Comparison of ENCODE assay signal across 8 cellular contexts in the genomic region with DNA sequence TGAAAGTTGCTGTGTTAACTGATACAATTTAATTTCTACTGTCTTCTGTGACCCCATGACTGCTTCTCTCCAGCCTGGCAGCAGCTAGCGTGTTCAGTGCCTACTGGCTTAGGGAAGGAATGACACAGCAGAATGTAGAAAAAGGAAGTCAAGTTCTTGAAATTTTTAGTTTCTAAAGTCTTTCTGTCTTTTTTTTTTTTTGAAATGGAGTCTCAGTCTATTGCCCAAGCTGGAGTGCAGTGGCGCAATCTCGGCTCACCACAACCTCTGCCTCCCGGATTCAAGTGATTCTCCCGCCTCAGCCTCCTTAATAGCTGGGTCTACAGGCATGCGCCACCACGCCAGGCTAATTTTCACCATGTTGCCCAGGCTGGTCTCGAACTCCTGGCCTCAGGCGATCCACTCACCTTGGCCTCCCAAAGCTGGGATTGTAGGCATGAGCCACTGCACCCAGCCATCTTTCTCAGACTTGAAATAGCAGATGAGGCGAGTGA. TPM values are rescaled to one million over a fixed set of nuclear protein-coding genes. Genes with fewer than 3 reads are reported as not detected.
DNase-seq lines count a peak whose midpoint lies in the region; ATAC-seq, FAIRE-seq and TF ChIP-seq lines count a peak whose summit lies in the region.

No MANE protein-coding gene starts in this region.

- CTCF ChIA-PET in A549 (lab: Yijun Ruan, JAX) = interaction anchor here (1.2 to 3.8 kb wide), 3 partner anchors 11 to 23 kb away, joined by 3 to 20 read pairs (median 6); no protein-coding TSS in a partner anchor

- TF ChIP-seq EP300 in A549 (IDR thresholded peaks at IDR 0.05) (no peak), gastroesophageal sphincter (IDR thresholded peaks at IDR 0.05) (no peak)

- no peak overlapping the region for H3K4me3 ChIP-seq in A549
- H3K4me3 ChIP-seq in gastroesophageal sphincter = no peak overlapping the region

- H3K27ac ChIP-seq in A549 (peak overlapping the region; percentile 71 to 80), gastroesophageal sphincter (peak overlapping the region in 2 of 4 donors; percentile 28 to 61)

- H3K9me3 Mint-ChIP-seq in stimulated activated naive CD8-positive, alpha-beta T cell treated with anti-CD3 and anti-CD28 coated beads, Interleukin-15, amount 100 ng/mL, for 72 hours = no peaks in the 10 kb centered on the region

- no peaks in the 10 kb centered on the region for H3K9me3 ChIP-seq in A549
- no peaks in the 10 kb centered on the region for H3K9me3 ChIP-seq in gastroesophageal sphincter

- TF ChIP-seq CTCF in A549 (IDR thresholded peaks at IDR 0.05) (no peak), gastroesophageal sphincter (IDR thresholded peaks at IDR 0.05) (no peak)

- H3K4me1 Mint-ChIP-seq in stimulated activated naive CD8-positive, alpha-beta T cell treated with anti-CD3 and anti-CD28 coated beads, Interleukin-15, amount 100 ng/mL, for 72 hours = peaks cover 44% of the 10 kb centered on the region

- WGBS in A549 (ENCODE audit: missing lambda C conversion rate) = 88% methylated on average over 10 of the region's 10 CpGs
- 60 to 83% methylated on average over 1 to 7 of the region's 10 CpGs for WGBS in gastroesophageal sphincter (ENCODE audit: low coverage in 1 of 2), 2 donors

- POLR2A ChIA-PET in A549 (lab: Yijun Ruan, JAX) = interaction anchor here (0.6 kb wide), 1 partner anchor 12 kb away, joined by 4 read pairs; no protein-coding TSS in a partner anchor

- H3K27me3 ChIP-seq in gastroesophageal sphincter = no peaks in the 10 kb centered on the region

- H3K36me3 ChIP-seq in gastroesophageal sphincter = no peaks in the 10 kb centered on the region

- H3K27ac Mint-ChIP-seq in stimulated activated naive CD8-positive, alpha-beta T cell treated with anti-CD3 and anti-CD28 coated beads, Interleukin-15, amount 100 ng/mL, for 72 hours = peak overlapping the region; percentile 40 to 66

- peaks cover 39% of the 10 kb centered on the region for H3K4me1 ChIP-seq in A549
- peaks cover 0 to 16% (median 0%) of the 10 kb centered on the region in 3 donors for H3K4me1 ChIP-seq in gastroesophageal sphincter

- peak overlapping the region; percentile 18 to 37 for H3K4me3 Mint-ChIP-seq in stimulated activated naive CD8-positive, alpha-beta T cell treated with anti-CD3 and anti-CD28 coated beads, Interleukin-15, amount 100 ng/mL, for 72 hours

- no peak for FAIRE-seq in A549 (lab: Jason Lieb, UNC)

- TF ChIP-seq POLR2A in A549 (IDR thresholded peaks at IDR 0.05; ENCODE audit: low read length) = no peak
- TF ChIP-seq POLR2A in gastroesophageal sphincter (IDR thresholded peaks at IDR 0.05) = no peak

- peak overlapping the region; percentile 29 for H3K4me2 ChIP-seq in A549

- TF ChIP-seq RAD21 in A549 (conservative IDR thresholded peaks at IDR 0.05 in 1 of 2, IDR thresholded peaks at IDR 0.05 in 1 of 2) = no peak

- peak in 1 of 2 experiments; percentile 70 for DNase-seq in A549 (ENCODE audit: low read depth in 1 of 2, low spot score in 1 of 2)
- peak; percentile 99 for DNase-seq in SIG-M5 treated with dmso at 0.1 percent for 504 hours (lab: John Stamatoyannopoulos, UW; ENCODE audit: unreplicated experiment)
- no peak for DNase-seq in stimulated activated naive CD8-positive, alpha-beta T cell treated with anti-CD3 and anti-CD28 coated beads, Interleukin-15, amount 100 ng/mL, for 72 hours
- DNase-seq in NCI-H2081 (lab: John Stamatoyannopoulos, UW) = no peak
- no peak for DNase-seq in NCI-H146 (lab: John Stamatoyannopoulos, UW)

- H3K27me3 Mint-ChIP-seq in stimulated activated naive CD8-positive, alpha-beta T cell treated with anti-CD3 and anti-CD28 coated beads, Interleukin-15, amount 100 ng/mL, for 72 hours = no peaks in the 10 kb centered on the region

- ATAC-seq in A549 (peak; percentile 65 to 66; a peak in 3 of 6 replicates), GM21390 (IDR thresholded peaks at IDR 0.05; ENCODE audit: unreplicated experiment) (peak; percentile 28), gastroesophageal sphincter (peak; percentile 71), GM18858 (IDR thresholded peaks at IDR 0.05; ENCODE audit: unreplicated experiment) (no peak)
- ATAC-seq in stimulated activated naive CD8-positive, alpha-beta T cell treated with anti-CD3 and anti-CD28 coated beads, Interleukin-15, amount 100 ng/mL, for 72 hours = no peak

TF ChIP-seq in A549, 52 proteins besides CTCF, POLR2A, EP300 and RAD21:
- TF ChIP-seq, protein P1, sequence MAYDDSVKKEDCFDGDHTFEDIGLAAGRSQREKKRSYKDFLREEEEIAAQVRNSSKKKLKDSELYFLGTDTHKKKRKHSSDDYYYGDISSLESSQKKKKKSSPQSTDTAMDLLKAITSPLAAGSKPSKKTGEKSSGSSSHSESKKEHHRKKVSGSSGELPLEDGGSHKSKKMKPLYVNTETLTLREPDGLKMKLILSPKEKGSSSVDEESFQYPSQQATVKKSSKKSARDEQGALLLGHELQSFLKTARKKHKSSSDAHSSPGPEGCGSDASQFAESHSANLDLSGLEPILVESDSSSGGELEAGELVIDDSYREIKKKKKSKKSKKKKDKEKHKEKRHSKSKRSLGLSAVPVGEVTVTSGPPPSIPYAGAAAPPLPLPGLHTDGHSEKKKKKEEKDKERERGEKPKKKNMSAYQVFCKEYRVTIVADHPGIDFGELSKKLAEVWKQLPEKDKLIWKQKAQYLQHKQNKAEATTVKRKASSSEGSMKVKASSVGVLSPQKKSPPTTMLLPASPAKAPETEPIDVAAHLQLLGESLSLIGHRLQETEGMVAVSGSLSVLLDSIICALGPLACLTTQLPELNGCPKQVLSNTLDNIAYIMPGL (CRISPR knock-in tag; IDR thresholded peaks at IDR 0.05; ENCODE audit: borderline replicate concordance) = no peak
- peak; percentile 62 for TF ChIP-seq NFE2L2 (conservative IDR thresholded peaks at IDR 0.05; ENCODE audit: low read length)
- peak; percentile 90 for TF ChIP-seq MAFK (IDR thresholded peaks at IDR 0.05; ENCODE audit: partially characterized antibody)
- TF ChIP-seq HEYL (CRISPR knock-in tag; IDR thresholded peaks at IDR 0.05) = peak; percentile 77; the same call in 1 of the 2 replicates
- peak; percentile 85 to 91 for TF ChIP-seq CEBPB (IDR thresholded peaks at IDR 0.05)
- TF ChIP-seq SMC3 (IDR thresholded peaks at IDR 0.05) = 0 out of 3 replicates have a peak, but pooled peaks have one; percentile 8
- TF ChIP-seq, protein P2, sequence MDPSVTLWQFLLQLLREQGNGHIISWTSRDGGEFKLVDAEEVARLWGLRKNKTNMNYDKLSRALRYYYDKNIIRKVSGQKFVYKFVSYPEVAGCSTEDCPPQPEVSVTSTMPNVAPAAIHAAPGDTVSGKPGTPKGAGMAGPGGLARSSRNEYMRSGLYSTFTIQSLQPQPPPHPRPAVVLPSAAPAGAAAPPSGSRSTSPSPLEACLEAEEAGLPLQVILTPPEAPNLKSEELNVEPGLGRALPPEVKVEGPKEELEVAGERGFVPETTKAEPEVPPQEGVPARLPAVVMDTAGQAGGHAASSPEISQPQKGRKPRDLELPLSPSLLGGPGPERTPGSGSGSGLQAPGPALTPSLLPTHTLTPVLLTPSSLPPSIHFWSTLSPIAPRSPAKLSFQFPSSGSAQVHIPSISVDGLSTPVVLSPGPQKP (IDR thresholded peaks at IDR 0.05; ENCODE audit: low read depth, low read length) = no peak
- no peak for TF ChIP-seq E2F6 (IDR thresholded peaks at IDR 0.05; ENCODE audit: borderline replicate concordance, low read depth)
- no peak for TF ChIP-seq HOXA7 (CRISPR knock-in tag; IDR thresholded peaks at IDR 0.05)
- no peak for TF ChIP-seq MAX (IDR thresholded peaks at IDR 0.05)
- no peak for TF ChIP-seq CBX2 (IDR thresholded peaks at IDR 0.05; ENCODE audit: borderline replicate concordance, low read depth)

RNA-seq across cellular contexts. Expression of gene TMEM230, which starts 32.4 kb away (rescaled TPM):
- polyA plus RNA-seq in A549 (2011; rRNA removed) = 276 and 284 TPM in 2 replicates
- 99.5 and 123 TPM in 2 replicates for polyA plus RNA-seq in A549 (2012; cell fraction: cytosol; rRNA removed)
- 27.3 and 47.4 TPM in 2 replicates for polyA plus RNA-seq in A549 (2012; cell fraction: nucleus; rRNA removed)
- polyA plus RNA-seq in A549 (2017; fragmentation: RNase III; extraction: RNeasy Plus Mini Kit Qiagen cat#74134 plus additional on column Dnase treatment) = 99.9 to 106 TPM (median 105 TPM) in 3 replicates
- polyA minus RNA-seq in A549 (2011; rRNA and poly(A)+ RNA removed) = 67.7 and 90.9 TPM in 2 replicates
- 100 to 1,000 TPM in 2 of 4 donors, 10 to 100 TPM in 2; 72.6 to 108 (median 97.8) TPM for total RNA-seq in gastroesophageal sphincter

RNA-seq across cellular contexts. Expression of gene PCNA, which starts 39.3 kb away (rescaled TPM):
- 388 and 450 TPM in 2 replicates for polyA plus RNA-seq in A549 (2011; rRNA removed)
- 552 and 561 TPM in 2 replicates for polyA plus RNA-seq in A549 (2012; cell fraction: cytosol; rRNA removed)
- 882 and 940 TPM in 2 replicates for polyA plus RNA-seq in A549 (2012; cell fraction: nucleus; rRNA removed)
- polyA plus RNA-seq in A549 (2017; fragmentation: RNase III; extraction: RNeasy Plus Mini Kit Qiagen cat#74134 plus additional on column Dnase treatment) = 431 to 445 TPM (median 440 TPM) in 3 replicates
- polyA minus RNA-seq in A549 (2011; rRNA and poly(A)+ RNA removed) = 260 and 279 TPM in 2 replicates
- 10 to 100 TPM; 21.9 to 52.8 (median 39.2) TPM for total RNA-seq in gastroesophageal sphincter

RNA-seq across cellular contexts. Expression of gene CDS2, which starts 46.4 kb away (rescaled TPM):
- polyA plus RNA-seq in A549 (2011; rRNA removed) (106 and 128 TPM in 2 replicates), A549 (2017; fragmentation: RNase III; extraction: RNeasy Plus Mini Kit Qiagen cat#74134 plus additional on column Dnase treatment) (34.0 to 44.0 TPM (median 37.4 TPM) in 3 replicates)
- 26.2 and 34.1 TPM in 2 replicates for polyA plus RNA-seq in A549 (2012; cell fraction: cytosol; rRNA removed)
- 13.9 and 27.4 TPM in 2 replicates for polyA plus RNA-seq in A549 (2012; cell fraction: nucleus; rRNA removed)
- polyA minus RNA-seq in A549 (2011; rRNA and poly(A)+ RNA removed) = 100 TPM in 2 replicates
- 100 to 1,000 TPM in 1 of 4 donors, 10 to 100 TPM in 3; 59.8 to 102 (median 73.9) TPM for total RNA-seq in gastroesophageal sphincter

Comparison
In these comparisons a context has a peak if more than half of its experiments do, and no peak if none do; other contexts are left out.
1. ATAC-seq: peak in A549 (2 of 2), GM21390 (single experiment) and gastroesophageal sphincter (single experiment); none in stimulated activated naive CD8-positive, alpha-beta T cell treated with anti-CD3 and anti-CD28 coated beads, Interleukin-15, amount 100 ng/mL, for 72 hours (single experiment) and GM18858 (single experiment).